Comparison of ENCODE assay signal across 17 cellular contexts in genomic region chr11:133982151-133982550, GRCh38. TPM values are rescaled to one million over a fixed set of nuclear protein-coding genes. Genes with fewer than 3 reads are reported as not detected.
DNase-seq lines count a peak whose midpoint lies in the region; ATAC-seq and TF ChIP-seq lines count a peak whose summit lies in the region.
"Had no signal": no experiment of that assay in that cellular context is flagged by ENCODE, and none has a peak within 500 bp of the region (broad histone marks: within the 10 kb centered on the region; RNA-seq: fewer than 3 reads in every experiment).

No MANE protein-coding gene starts in this region.

- H3K9me3 ChIP-seq in left ventricle myocardium inferior (replicated peaks): no peaks in the 10 kb centered on the region
- no peaks in the 10 kb centered on the region for H3K9me3 ChIP-seq in BLaER1 treated with 17β-estradiol and CSF1 and Interleukin-3, amounts not matched to agents 10 nM and 100 nM (replicated peaks in 1 of 11)
- no peaks in the 10 kb centered on the region for H3K9me3 ChIP-seq in body of pancreas

- H3K27me3 Mint-ChIP-seq in brain: peaks cover 8% of the 10 kb centered on the region

- H3K27me3 ChIP-seq in left ventricle myocardium inferior (ENCODE audit: low read depth): no peaks in the 10 kb centered on the region
- H3K27me3 ChIP-seq in BLaER1 treated with 17β-estradiol and CSF1 and Interleukin-3, amounts not matched to agents 10 nM and 100 nM: no peaks in the 10 kb centered on the region
- H3K27me3 ChIP-seq in body of pancreas: no peaks in the 10 kb centered on the region

- H3K4me1 Mint-ChIP-seq in brain: peaks cover 64% of the 10 kb centered on the region
- H3K4me1 Mint-ChIP-seq: CD14-positive monocyte; CD8-positive, alpha-beta memory T cell had no signal

- H3K36me3 ChIP-seq in left ventricle myocardium inferior: no peaks in the 10 kb centered on the region
- no peaks in the 10 kb centered on the region for H3K36me3 ChIP-seq in BLaER1 treated with 17β-estradiol and CSF1 and Interleukin-3, amounts not matched to agents 10 nM and 100 nM
- no peaks in the 10 kb centered on the region for H3K36me3 ChIP-seq in body of pancreas (replicated peaks in 1 of 2; ENCODE audit: insufficient read depth in 1 of 2, low read depth in 2 of 2)

- peaks cover 0 to 3% (median 2%) of the 10 kb centered on the region in 5 experiments for H3K9me3 Mint-ChIP-seq in brain
- H3K9me3 Mint-ChIP-seq: CD14-positive monocyte; CD4-positive, alpha-beta T cell; CD8-positive, alpha-beta memory T cell had no signal

- H3K9ac ChIP-seq in BLaER1 treated with 17β-estradiol and CSF1 and Interleukin-3, amounts not matched to agents 10 nM and 100 nM: no peak overlapping the region
- H3K9ac ChIP-seq: GM23248 had no signal

- 78 to 83% methylated on average over 14 of the region's 14 CpGs for WGBS in body of pancreas, 2 donors

- H3K4me1 ChIP-seq in left ventricle myocardium inferior: peaks cover 19% of the 10 kb centered on the region
- peaks cover 18 to 71% (median 66%) of the 10 kb centered on the region in 10 experiments for H3K4me1 ChIP-seq in BLaER1 treated with 17β-estradiol and CSF1 and Interleukin-3, amounts not matched to agents 10 nM and 100 nM
- no peaks in the 10 kb centered on the region for H3K4me1 ChIP-seq in body of pancreas

- peaks cover 0 to 14% (median 0%) of the 10 kb centered on the region in 11 experiments; a peak in 1 of 22 replicates for H4K20me1 ChIP-seq in BLaER1 treated with 17β-estradiol and CSF1 and Interleukin-3, amounts not matched to agents 10 nM and 100 nM

- no peak for TF ChIP-seq CTCF in left ventricle myocardium inferior (IDR thresholded peaks at IDR 0.05; ENCODE audit: borderline replicate concordance)
- TF ChIP-seq CTCF in brain (conservative IDR thresholded peaks at IDR 0.05): no peak
- TF ChIP-seq CTCF in body of pancreas (IDR thresholded peaks at IDR 0.05): no peak

- no peak for TF ChIP-seq POLR2A in body of pancreas (IDR thresholded peaks at IDR 0.05)

- H3K4me2 ChIP-seq in BLaER1 treated with 17β-estradiol and CSF1 and Interleukin-3, amounts not matched to agents 10 nM and 100 nM: peak overlapping the region in 9 of 11 experiments; percentile 55 to 90 (median 83); a peak in 18 of 22 replicates

- ATAC-seq in body of pancreas: no peak
- ATAC-seq: GM12878 had no signal

- intact Hi-C loops in left ventricle myocardium inferior (cut with micrococcal nuclease) (loop anchor here (2.0 kb wide), 1 partner anchor 47 kb away; no protein-coding TSS in a partner anchor), cardiac septum (cut with DNase I) (no loop called here), body of pancreas (cut with DNase I) (no loop called here)

- peak overlapping the region in 3 of 5 experiments; percentile 30 to 48 (median 36) for H3K27ac Mint-ChIP-seq in brain
- H3K27ac Mint-ChIP-seq: CD14-positive monocyte; CD4-positive, alpha-beta T cell had no signal

- no peak overlapping the region for H3K4me3 Mint-ChIP-seq in brain
- H3K4me3 Mint-ChIP-seq: CD14-positive monocyte; CD4-positive, alpha-beta T cell; CD8-positive, alpha-beta memory T cell had no signal

- no peaks in the 10 kb centered on the region for H3K36me3 Mint-ChIP-seq in brain
- H3K36me3 Mint-ChIP-seq: CD14-positive monocyte; CD8-positive, alpha-beta memory T cell had no signal

- DNase-seq in left ventricle myocardium inferior (no peak), cardiac septum (ENCODE audit: low spot score) (no peak), NCI-H748 treated with DMSO at 0.1 percent for 48 hours (lab: John Stamatoyannopoulos, UW) (no peak), body of pancreas (no peak)
- DNase-seq: CD4-positive, alpha-beta T cell; CD8-positive, alpha-beta memory T cell; DMS 273 treated with DMSO at 0.1 percent for 48 hours; DMS79; EL; GDM1; GM23248; H7; HCEC 1CT had no signal

- H3K4me3 ChIP-seq in left ventricle myocardium inferior: no peak overlapping the region
- H3K4me3 ChIP-seq in BLaER1 treated with 17β-estradiol and CSF1 and Interleukin-3, amounts not matched to agents 10 nM and 100 nM: no peak overlapping the region
- H3K4me3 ChIP-seq in body of pancreas: no peak overlapping the region
- H3K4me3 ChIP-seq: GM12878, GM23248 had no signal

- H3K27ac ChIP-seq in left ventricle myocardium inferior (replicated peaks): peak overlapping the region; percentile 75
- no peak overlapping the region for H3K27ac ChIP-seq in BLaER1 treated with 17β-estradiol and CSF1 and Interleukin-3, amounts not matched to agents 10 nM and 100 nM
- H3K27ac ChIP-seq in body of pancreas: no peak overlapping the region
- H3K27ac ChIP-seq: GM23248 had no signal

RNA-seq across cellular contexts. Expression of gene IGSF9B, which starts 25.4 kb away (rescaled TPM):
- total RNA-seq in left ventricle myocardium inferior (44.1 TPM), cardiac septum (85.3 TPM), body of pancreas (1 to 10 TPM; 1.6 to 3.3 TPM)
- 16.4 TPM for polyA plus RNA-seq in brain (ENCODE audit: insufficient read depth, low read depth, low replicate concordance)
- total RNA-seq: GM23248 had no signal
- polyA plus RNA-seq: CD14-positive monocyte had no signal

Comparison
In these comparisons a context has a peak if more than half of its experiments do, and no peak if none do; other contexts are left out.
1. RNA of gene IGSF9B, which starts 25.4 kb away (total RNA-seq): 85.3 TPM in cardiac septum (single experiment) and 44.1 TPM in left ventricle myocardium inferior (single experiment); 1.6 to 3.3 TPM in body of pancreas; every median in the first group is over 10 times any median in the second.